ENCODE assay signal across 24 cellular contexts in genomic region chr20:61396262-61396848, GRCh38.
DNase-seq lines count a peak whose midpoint lies in the region; ATAC-seq and TF ChIP-seq lines count a peak whose summit lies in the region.
"Had no signal": no experiment of that assay in that cellular context is flagged by ENCODE, and none has a peak within 500 bp of the region (broad histone marks: within the 10 kb centered on the region; RNA-seq: fewer than 3 reads in every experiment).

No MANE protein-coding gene starts in this region.

- H3K27ac ChIP-seq in RWPE2 (ENCODE audit: poor library complexity, severe bottlenecking) (no peak overlapping the region), lower lobe of right lung (no peak overlapping the region), right atrium auricular region (no peak overlapping the region), heart left ventricle (no peak overlapping the region)
- H3K27ac ChIP-seq: BLaER1 had no signal

- TF ChIP-seq POLR2A in heart left ventricle (IDR thresholded peaks at IDR 0.05) = no peak

- intact Hi-C loops in lower lobe of right lung (cut with DNase I) = no loop called here
- intact Hi-C loops in posterior vena cava (cut with DNase I) = no loop called here
- intact Hi-C loops in heart left ventricle (cut with DNase I) = no loop called here

- H3K4me1 ChIP-seq in RWPE2 (ENCODE audit: insufficient read depth, poor library complexity, severe bottlenecking) (peaks cover 3% of the 10 kb centered on the region), lower lobe of right lung (no peaks in the 10 kb centered on the region), HAP-1 (no peaks in the 10 kb centered on the region), right atrium auricular region (no peaks in the 10 kb centered on the region), heart left ventricle (no peaks in the 10 kb centered on the region)
- H3K4me1 ChIP-seq: BE2C had no signal

- DNase-seq in RWPE2 (ENCODE audit: low spot score) = peak; percentile 73
- DNase-seq in lower lobe of right lung = peak; percentile 13
- DNase-seq in posterior vena cava (ENCODE audit: low spot score) = peak; percentile 58
- no peak for DNase-seq in HAP-1 (ENCODE audit: low spot score in 2 of 2)
- DNase-seq in right atrium auricular region (ENCODE audit: low spot score) = no peak
- no peak for DNase-seq in heart left ventricle
- DNase-seq: 8988T; ACHN; BE2C; C1 segment of cervical spinal cord; CD4-positive, alpha-beta memory T cell; CD4-positive, CD25-positive, alpha-beta regulatory T cell; CD8-positive, alpha-beta memory T cell; COR-L47; DMS 273 treated with DMSO at 0.1 percent for 48 hours; DMS153; DMS53; DMS79; DND-41; EL; GDM1 had no signal

- H3K27me3 ChIP-seq in RWPE2 (ENCODE audit: insufficient read depth, poor library complexity, severe bottlenecking) = no peaks in the 10 kb centered on the region
- H3K27me3 ChIP-seq in lower lobe of right lung (ENCODE audit: low read depth) = no peaks in the 10 kb centered on the region
- no peaks in the 10 kb centered on the region for H3K27me3 ChIP-seq in HAP-1 (ENCODE audit: low read depth)
- no peaks in the 10 kb centered on the region for H3K27me3 ChIP-seq in right atrium auricular region
- H3K27me3 ChIP-seq in heart left ventricle = peaks cover 0 to 9% (median 0%) of the 10 kb centered on the region in 9 donors
- H3K27me3 ChIP-seq: BE2C, BLaER1 had no signal

- H3K4me3 ChIP-seq in RWPE2 (ENCODE audit: severe bottlenecking) = no peak overlapping the region
- no peak overlapping the region for H3K4me3 ChIP-seq in lower lobe of right lung
- no peak overlapping the region for H3K4me3 ChIP-seq in HAP-1
- no peak overlapping the region for H3K4me3 ChIP-seq in right atrium auricular region
- H3K4me3 ChIP-seq in heart left ventricle = no peak overlapping the region
- H3K4me3 ChIP-seq: BLaER1, GM12878 had no signal

- ATAC-seq in RWPE2 (ENCODE audit: low read depth) = no peak
- no peak for ATAC-seq in lower lobe of right lung
- ATAC-seq in HG02981 (IDR thresholded peaks at IDR 0.05; ENCODE audit: unreplicated experiment) = no peak
- no peak for ATAC-seq in heart left ventricle
- ATAC-seq: GM12878 had no signal

- H3K9me3 ChIP-seq in RWPE2 (ENCODE audit: severe bottlenecking) (no peaks in the 10 kb centered on the region), lower lobe of right lung (no peaks in the 10 kb centered on the region), HAP-1 (no peaks in the 10 kb centered on the region), right atrium auricular region (no peaks in the 10 kb centered on the region), heart left ventricle (peaks cover 0 to 10% (median 0%) of the 10 kb centered on the region in 12 donors)
- H3K9me3 ChIP-seq: BLaER1 had no signal

- in situ Hi-C loops in HAP-1 (cut with MboI; ENCODE audit: low sequenced_read_pairs) = no loop called here

- H3K36me3 ChIP-seq in RWPE2 (ENCODE audit: low read depth) (no peaks in the 10 kb centered on the region), lower lobe of right lung (no peaks in the 10 kb centered on the region), HAP-1 (replicated peaks) (no peaks in the 10 kb centered on the region), right atrium auricular region (no peaks in the 10 kb centered on the region), heart left ventricle (no peaks in the 10 kb centered on the region)
- H3K36me3 ChIP-seq: BE2C, BLaER1 had no signal

- WGBS in heart left ventricle, 4 donors = 82 to 96% (median 89%) methylated on average over 16 to 19 of the region's 19 CpGs

- TF ChIP-seq CTCF in RWPE2 (IDR thresholded peaks at IDR 0.05; ENCODE audit: poor library complexity, severe bottlenecking) = no peak
- no peak for TF ChIP-seq CTCF in lower lobe of right lung (IDR thresholded peaks at IDR 0.05)
- TF ChIP-seq CTCF in right atrium auricular region (IDR thresholded peaks at IDR 0.05) = no peak
- TF ChIP-seq CTCF in heart left ventricle (IDR thresholded peaks at IDR 0.05) = no peak

Comparison
In these comparisons a context has a peak if more than half of its experiments do, and no peak if none do; other contexts are left out.
1. DNase-seq: peak in RWPE2 (single experiment), lower lobe of right lung (single experiment) and posterior vena cava (single experiment); none in HAP-1 (0 of 2), right atrium auricular region (single experiment) and heart left ventricle (0 of 5).